Comparison of ENCODE assay signal across 26 cellular contexts in the genomic region with DNA sequence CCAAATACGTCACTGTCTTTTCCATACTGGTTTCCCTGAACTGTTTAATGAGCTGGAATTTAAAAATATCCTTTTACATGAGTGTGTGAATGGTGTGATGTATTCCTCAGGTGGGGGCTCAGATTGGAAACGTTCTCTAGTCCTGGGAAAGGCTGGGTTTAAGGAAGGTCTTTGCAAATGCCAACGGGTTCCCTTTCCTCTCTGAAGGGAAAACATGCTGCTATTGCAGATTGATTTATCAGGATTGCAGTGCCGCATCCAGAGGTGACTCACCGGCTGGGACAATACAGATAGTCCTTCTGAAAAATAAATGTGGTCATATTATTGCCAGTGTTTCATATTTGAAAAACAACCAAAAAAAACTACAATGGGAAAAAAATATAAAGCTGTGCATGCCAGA.
DNase-seq lines count a peak whose midpoint lies in the region; ATAC-seq and TF ChIP-seq lines count a peak whose summit lies in the region.
"Had no signal": no experiment of that assay in that cellular context is flagged by ENCODE, and none has a peak within 500 bp of the region (broad histone marks: within the 10 kb centered on the region; RNA-seq: fewer than 3 reads in every experiment).

No MANE protein-coding gene starts in this region.

- H3K9ac ChIP-seq in GM23248 = no peak overlapping the region
- H3K9ac ChIP-seq in SK-N-SH = no peak overlapping the region

- no peak for TF ChIP-seq RAD21 in SK-N-SH (IDR thresholded peaks at IDR 0.05; ENCODE audit: low read length)

- H3K36me3 ChIP-seq in GM23248 (ENCODE audit: low read depth) = no peaks in the 10 kb centered on the region
- H3K36me3 ChIP-seq in SK-N-SH (replicated peaks in 1 of 2; ENCODE audit: control insufficient read depth in 1 of 2, insufficient read depth in 2 of 2, low read length in 1 of 2) = no peaks in the 10 kb centered on the region
- H3K36me3 ChIP-seq in esophagus squamous epithelium = no peaks in the 10 kb centered on the region

- no peak for TF ChIP-seq EP300 in SK-N-SH (IDR thresholded peaks at IDR 0.05; ENCODE audit: borderline replicate concordance in 1 of 2, low read depth in 1 of 2, low read length in 1 of 2)

- TF ChIP-seq POLR2A in esophagus squamous epithelium (IDR thresholded peaks at IDR 0.05) = no peak

- intact Hi-C loops in esophagus squamous epithelium (cut with DNase I) = no loop called here

- H3K4me1 ChIP-seq in GM23248 (ENCODE audit: insufficient read depth) = no peaks in the 10 kb centered on the region
- H3K4me1 ChIP-seq in SK-N-SH (ENCODE audit: control insufficient read depth in 1 of 2, insufficient read depth in 2 of 2, low read depth in 1 of 2, low read length in 1 of 2) = no peaks in the 10 kb centered on the region
- peaks cover 0 to 8% (median 0%) of the 10 kb centered on the region in 3 donors for H3K4me1 ChIP-seq in esophagus squamous epithelium

- H3K79me2 ChIP-seq in GM23248 (ENCODE audit: insufficient read depth) (no peaks in the 10 kb centered on the region), SK-N-SH (ENCODE audit: insufficient read depth) (no peaks in the 10 kb centered on the region)

- H3K27ac ChIP-seq in GM23248 = no peak overlapping the region
- H3K27ac ChIP-seq in SK-N-SH (ENCODE audit: low read depth in 2 of 2, low read length in 1 of 2) = peak overlapping the region in 1 of 2 experiments; percentile 17; a peak in 1 of 4 replicates
- H3K27ac ChIP-seq in esophagus squamous epithelium = no peak overlapping the region
- H3K27ac ChIP-seq: HL-60, SK-N-MC had no signal

- H4K20me1 ChIP-seq in GM23248 (ENCODE audit: insufficient read depth) (no peaks in the 10 kb centered on the region), SK-N-SH (ENCODE audit: insufficient read depth) (no peaks in the 10 kb centered on the region)

- H3F3A ChIP-seq in GM23248 (ENCODE audit: insufficient read depth) (no peaks in the 10 kb centered on the region), SK-N-SH (replicated peaks; ENCODE audit: insufficient read depth) (no peaks in the 10 kb centered on the region)

- H3K9me3 ChIP-seq in GM23248 (ENCODE audit: low read depth) (no peaks in the 10 kb centered on the region), SK-N-SH (no peaks in the 10 kb centered on the region), esophagus squamous epithelium (no peaks in the 10 kb centered on the region)

- TF ChIP-seq CTCF in SK-N-SH (IDR thresholded peaks at IDR 0.05) (no peak), esophagus squamous epithelium (IDR thresholded peaks at IDR 0.05) (no peak)

- no peaks in the 10 kb centered on the region for H3K27me3 ChIP-seq in GM23248 (replicated peaks; ENCODE audit: insufficient read depth)
- H3K27me3 ChIP-seq in SK-N-SH (ENCODE audit: insufficient read depth) = no peaks in the 10 kb centered on the region
- no peaks in the 10 kb centered on the region for H3K27me3 ChIP-seq in esophagus squamous epithelium

- no peaks in the 10 kb centered on the region for H3K9me2 ChIP-seq in GM23248 (ENCODE audit: insufficient read depth)
- no peaks in the 10 kb centered on the region for H3K9me2 ChIP-seq in SK-N-SH

- in situ Hi-C loops in GM23248 (cut with MboI) = no loop called here

- CTCF ChIA-PET in SK-N-SH (lab: Yijun Ruan, JAX) = interaction anchor here (1.2 kb wide), 1 partner anchor 12 kb away, joined by 3 read pairs; no protein-coding TSS in a partner anchor

- H3K4me2 ChIP-seq in GM23248 (ENCODE audit: unreplicated experiment) (no peak overlapping the region), SK-N-SH (peak overlapping the region; percentile 49; the same call in 1 of the 2 replicates)

- no peak for ATAC-seq in GM21515 (IDR thresholded peaks at IDR 0.05; ENCODE audit: unreplicated experiment)

- WGBS in GM23248 (ENCODE audit: low coverage in 1 of 2, low lambda C conversion rate in 2 of 2, missing lambda C conversion rate in 2 of 2), 2 experiments = 26 to 32% methylated on average over 5 of the region's 5 CpGs
- WGBS in SK-N-SH (ENCODE audit: low lambda C conversion rate) = 15% methylated on average over 5 of the region's 5 CpGs
- WGBS in esophagus squamous epithelium, 2 donors = 60 to 67% methylated on average over 5 of the region's 5 CpGs

- POLR2A ChIA-PET in SK-N-SH (lab: Yijun Ruan, JAX) = no interaction called here

- H2AFZ ChIP-seq in GM23248 (no peak overlapping the region), SK-N-SH (ENCODE audit: low read depth) (peak overlapping the region; percentile 38; the same call in 1 of the 2 replicates)

- DNase-seq in GM23248 (peak; percentile 20), SK-N-SH (no peak), dermis blood vessel endothelial cell (peak; percentile 91), pulmonary artery endothelial cell (ENCODE audit: low read depth, low spot score) (peak; percentile 55), esophagus squamous epithelium (lab: John Stamatoyannopoulos, UW) (no peak), NCI-H1694 (lab: John Stamatoyannopoulos, UW) (no peak)
- DNase-seq in central memory CD4-positive, alpha-beta T cell = no peak
- DNase-seq: 8988T; AML-193; C1 segment of cervical spinal cord; Calu3; CD8-positive, alpha-beta memory T cell; DMS153; GOT3; HCEC 1CT; KG1; NCI-H1105; NCI-H146; NCI-H2081; NCI-H2171 treated with DMSO at 0.1 percent for 48 hours; NCI-H526; OCI-M1; SHP77 had no signal

- H3K4me3 ChIP-seq in GM23248 = no peak overlapping the region
- H3K4me3 ChIP-seq in SK-N-SH (ENCODE audit: low read depth in 2 of 2, low read length in 1 of 2) = no peak overlapping the region
- H3K4me3 ChIP-seq in esophagus squamous epithelium = no peak overlapping the region
- H3K4me3 ChIP-seq: SK-N-MC had no signal

TF ChIP-seq in SK-N-SH, 30 proteins besides CTCF, POLR2A, EP300 and RAD21:
- TF ChIP-seq, protein P1, sequence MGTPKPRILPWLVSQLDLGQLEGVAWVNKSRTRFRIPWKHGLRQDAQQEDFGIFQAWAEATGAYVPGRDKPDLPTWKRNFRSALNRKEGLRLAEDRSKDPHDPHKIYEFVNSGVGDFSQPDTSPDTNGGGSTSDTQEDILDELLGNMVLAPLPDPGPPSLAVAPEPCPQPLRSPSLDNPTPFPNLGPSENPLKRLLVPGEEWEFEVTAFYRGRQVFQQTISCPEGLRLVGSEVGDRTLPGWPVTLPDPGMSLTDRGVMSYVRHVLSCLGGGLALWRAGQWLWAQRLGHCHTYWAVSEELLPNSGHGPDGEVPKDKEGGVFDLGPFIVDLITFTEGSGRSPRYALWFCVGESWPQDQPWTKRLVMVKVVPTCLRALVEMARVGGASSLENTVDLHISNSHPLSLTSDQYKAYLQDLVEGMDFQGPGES (IDR thresholded peaks at IDR 0.05; ENCODE audit: low read depth, low read length) = no peak
- TF ChIP-seq FOXJ3 (CRISPR knock-in tag; IDR thresholded peaks at IDR 0.05) (no peak), FOSL2 (IDR thresholded peaks at IDR 0.05; ENCODE audit: borderline replicate concordance, low read depth) (peak; percentile 29; the same call in 1 of the 2 replicates), POLR2AphosphoS5 (IDR thresholded peaks at IDR 0.05; ENCODE audit: low read depth, low read length) (no peak), JUND (IDR thresholded peaks at IDR 0.05) (no peak)
- TF ChIP-seq, protein P2, sequence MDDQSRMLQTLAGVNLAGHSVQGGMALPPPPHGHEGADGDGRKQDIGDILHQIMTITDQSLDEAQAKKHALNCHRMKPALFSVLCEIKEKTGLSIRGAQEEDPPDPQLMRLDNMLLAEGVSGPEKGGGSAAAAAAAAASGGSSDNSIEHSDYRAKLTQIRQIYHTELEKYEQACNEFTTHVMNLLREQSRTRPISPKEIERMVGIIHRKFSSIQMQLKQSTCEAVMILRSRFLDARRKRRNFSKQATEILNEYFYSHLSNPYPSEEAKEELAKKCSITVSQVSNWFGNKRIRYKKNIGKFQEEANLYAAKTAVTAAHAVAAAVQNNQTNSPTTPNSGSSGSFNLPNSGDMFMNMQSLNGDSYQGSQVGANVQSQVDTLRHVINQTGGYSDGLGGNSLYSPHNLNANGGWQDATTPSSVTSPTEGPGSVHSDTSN (IDR thresholded peaks at IDR 0.05) = peak; percentile 55

Comparison
In these comparisons a context has a peak if more than half of its experiments do, and no peak if none do; other contexts are left out.
1. DNase-seq: peak in GM23248 (single experiment), dermis blood vessel endothelial cell (single experiment) and pulmonary artery endothelial cell (single experiment); none in SK-N-SH (single experiment), esophagus squamous epithelium (single experiment), central memory CD4-positive, alpha-beta T cell (single experiment) and NCI-H1694 (single experiment).